8 cellular contexts compared by ENCODE assay signal in genomic region chr5:91383956-91384300, GRCh38. TPM values are rescaled to one million over a fixed set of nuclear protein-coding genes. Genes with fewer than 3 reads are reported as not detected.
DNase-seq lines count a peak whose midpoint lies in the region; ATAC-seq and TF ChIP-seq lines count a peak whose summit lies in the region.

No MANE protein-coding gene starts in this region.

- ATAC-seq in WTC11 (no peak), HG02973 (IDR thresholded peaks at IDR 0.05; ENCODE audit: unreplicated experiment) (no peak)

- H3K9me3 Mint-ChIP-seq in HFFc6 (no peaks in the 10 kb centered on the region), WTC11 (peaks cover 6% of the 10 kb centered on the region), progenitor cell of endocrine pancreas (ENCODE audit: low read depth) (peaks cover 3% of the 10 kb centered on the region)

- DNase-seq in C1 segment of cervical spinal cord (lab: John Stamatoyannopoulos, UW) (peak in 9 of 14 donors; percentile 7 to 71 (median 36)), HFFc6 (no peak), WTC11 (ENCODE audit: low spot score) (no peak), germinal center (ENCODE audit: low spot score) (peak; percentile 14), progenitor cell of endocrine pancreas (ENCODE audit: low spot score, unreplicated experiment) (no peak), NCI-H128 (lab: John Stamatoyannopoulos, UW; ENCODE audit: unreplicated experiment) (no peak), superior temporal gyrus (ENCODE audit: extremely low spot score) (no peak)

- POLR2A ChIA-PET in WTC11 (lab: Charles Lee): interaction anchor here (0.5 to 3.6 kb wide), 14 partner anchors 10 to 518 kb away, joined by 3 to 35 read pairs (median 4); no protein-coding TSS in a partner anchor

- CTCF ChIA-PET in WTC11 (lab: Charles Lee): interaction anchor here (1.1 to 6.1 kb wide), 17 partner anchors 17 to 581 kb away, joined by 3 to 109 read pairs (median 16); no protein-coding TSS in a partner anchor

- peaks cover 25% of the 10 kb centered on the region for H3K4me1 Mint-ChIP-seq in HFFc6 (ENCODE audit: low read depth)
- peaks cover 14% of the 10 kb centered on the region for H3K4me1 Mint-ChIP-seq in WTC11
- H3K4me1 Mint-ChIP-seq in progenitor cell of endocrine pancreas (ENCODE audit: low read depth): peaks cover 16% of the 10 kb centered on the region

- no peak for TF ChIP-seq CTCF in HFFc6 (IDR thresholded peaks at IDR 0.05)
- no peak for TF ChIP-seq CTCF in WTC11 (IDR thresholded peaks at IDR 0.05)
- TF ChIP-seq CTCF in progenitor cell of endocrine pancreas (IDR thresholded peaks at IDR 0.05; ENCODE audit: unreplicated experiment): no peak

- H3K4me3 Mint-ChIP-seq in HFFc6: peak overlapping the region; percentile 94
- H3K4me3 Mint-ChIP-seq in WTC11: peak overlapping the region; percentile 87
- H3K4me3 Mint-ChIP-seq in progenitor cell of endocrine pancreas (ENCODE audit: low read depth): peak overlapping the region; percentile 96

- H3K36me3 Mint-ChIP-seq in HFFc6 (ENCODE audit: low read depth): peaks cover 28% of the 10 kb centered on the region
- H3K36me3 Mint-ChIP-seq in WTC11: peaks cover 4% of the 10 kb centered on the region
- H3K36me3 Mint-ChIP-seq in progenitor cell of endocrine pancreas (ENCODE audit: insufficient read depth): peaks cover 7% of the 10 kb centered on the region

- H3K27me3 Mint-ChIP-seq in HFFc6 (ENCODE audit: insufficient read depth): peaks cover 15% of the 10 kb centered on the region
- no peaks in the 10 kb centered on the region for H3K27me3 Mint-ChIP-seq in WTC11 (ENCODE audit: low read depth)
- H3K27me3 Mint-ChIP-seq in progenitor cell of endocrine pancreas: no peaks in the 10 kb centered on the region

- H3K27ac Mint-ChIP-seq in HFFc6 (peak overlapping the region; percentile 91), WTC11 (peak overlapping the region; percentile 100), progenitor cell of endocrine pancreas (peak overlapping the region; percentile 100)

TF ChIP-seq in WTC11, 78 proteins besides CTCF, POLR2A, EP300 and RAD21:
- no peak for TF ChIP-seq TP53 (CRISPR knock-in tag; IDR thresholded peaks at IDR 0.05)
- no peak for TF ChIP-seq NFYB (CRISPR knock-in tag; conservative IDR thresholded peaks at IDR 0.05; ENCODE audit: low read depth)

RNA-seq across cellular contexts. Expression of gene ARRDC3, which starts 0.8 kb away (rescaled TPM):
- total RNA-seq in HFFc6 (2021; fragmentation: NEBNext Ultra II Directional; extraction: Animal tissue kit (Norgen Biotek cat#: 25700)): 10 to 100 TPM; 26.2 to 45.0 (median 38.1) TPM
- total RNA-seq in WTC11 (2021) (10.3 to 25.1 TPM (median 21.8 TPM) in 3 replicates), progenitor cell of endocrine pancreas (90.4 and 107 TPM in 2 replicates)

Comparison
In these comparisons a context has a peak if more than half of its experiments do, and no peak if none do; other contexts are left out.
1. DNase-seq: peak in C1 segment of cervical spinal cord (9 of 14) and germinal center (single experiment); none in HFFc6 (single experiment), WTC11 (single experiment), progenitor cell of endocrine pancreas (single experiment), NCI-H128 (single experiment) and superior temporal gyrus (single experiment).
2. Peak in every context shown above with its lines, with median percentiles within 50 percentile points of each other: H3K27ac Mint-ChIP-seq and H3K4me3 Mint-ChIP-seq.